In the genomic region with DNA sequence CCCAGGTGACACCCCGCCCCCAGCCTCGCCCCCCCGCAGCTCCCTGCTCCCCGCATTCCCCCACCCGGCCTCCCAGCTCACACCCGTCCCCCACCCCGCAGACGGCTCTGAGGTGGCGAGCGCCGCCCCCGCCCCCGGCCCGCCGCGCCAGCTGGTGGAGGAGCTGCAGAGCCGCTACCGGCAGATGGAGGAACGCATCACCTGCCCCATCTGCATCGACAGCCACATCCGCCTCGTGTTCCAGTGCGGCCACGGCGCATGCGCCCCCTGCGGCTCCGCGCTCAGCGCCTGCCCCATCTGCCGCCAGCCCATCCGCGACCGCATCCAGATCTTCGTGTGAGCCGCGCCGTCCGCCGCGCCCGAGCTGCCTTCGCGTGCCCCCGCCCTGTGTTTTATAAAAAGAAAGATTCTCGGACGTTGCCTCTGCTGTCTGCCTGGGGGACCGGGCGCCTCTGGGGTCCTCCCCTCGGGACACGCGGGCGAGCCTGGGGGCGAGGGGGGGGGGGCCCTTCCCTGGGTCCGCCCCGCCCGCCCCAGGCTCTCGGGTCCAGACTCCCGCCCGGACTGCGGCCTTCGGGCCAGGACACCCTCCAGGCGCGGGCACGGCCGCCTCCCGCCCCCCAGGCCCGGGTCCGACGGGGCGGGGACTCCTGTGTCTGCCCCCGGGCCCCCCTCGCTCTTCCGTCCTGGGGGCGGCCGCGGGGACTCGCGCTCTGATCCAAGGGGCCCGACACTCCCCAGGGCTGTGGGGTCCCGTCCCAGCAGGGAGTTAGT, we compare ENCODE assay signal across 8 cellular contexts. TPM values are rescaled to one million over a fixed set of nuclear protein-coding genes. Genes with fewer than 3 reads are reported as not detected.
DNase-seq lines count a peak whose midpoint lies in the region; ATAC-seq, FAIRE-seq and TF ChIP-seq lines count a peak whose summit lies in the region.

No MANE protein-coding gene starts in this region.

- peaks cover 12% of the 10 kb centered on the region for H3K27me3 Mint-ChIP-seq in endodermal cell (ENCODE audit: insufficient read depth)
- peaks cover 6% of the 10 kb centered on the region for H3K27me3 Mint-ChIP-seq in neural progenitor cell (ENCODE audit: insufficient read depth, low read depth)

- H3K9ac ChIP-seq in endodermal cell (ENCODE audit: extremely low read depth, low read length, poor library complexity, severe bottlenecking): no peak overlapping the region
- no peak overlapping the region for H3K9ac ChIP-seq in neural progenitor cell

- peak; percentile 62 for ATAC-seq in GM21447 (IDR thresholded peaks at IDR 0.05; ENCODE audit: unreplicated experiment)

- H3K4me1 ChIP-seq in endodermal cell (ENCODE audit: control insufficient read depth, insufficient read depth, low read length) (no peaks in the 10 kb centered on the region), neural progenitor cell (peaks cover 4% of the 10 kb centered on the region)

- H3K4me3 Mint-ChIP-seq in endodermal cell (no peak overlapping the region), neural progenitor cell (no peak overlapping the region)

- no peak overlapping the region for H3K27ac ChIP-seq in endodermal cell (ENCODE audit: low read depth, low read length)
- no peak overlapping the region for H3K27ac ChIP-seq in neural progenitor cell

- H3K4me1 Mint-ChIP-seq in endodermal cell (no peaks in the 10 kb centered on the region), neural progenitor cell (peaks cover 2% of the 10 kb centered on the region)

- peaks cover 14% of the 10 kb centered on the region for H3K27me3 ChIP-seq in endodermal cell (ENCODE audit: control insufficient read depth, insufficient read depth, low read length, poor library complexity, severe bottlenecking)
- H3K27me3 ChIP-seq in neural progenitor cell: peaks cover 38% of the 10 kb centered on the region

- H3K9me3 ChIP-seq in endodermal cell (ENCODE audit: control insufficient read depth, low read length) (no peaks in the 10 kb centered on the region), neural progenitor cell (ENCODE audit: low read depth) (no peaks in the 10 kb centered on the region)

- H3K79me2 ChIP-seq in neural progenitor cell (ENCODE audit: low read depth): no peaks in the 10 kb centered on the region

- H3K4me2 ChIP-seq in neural progenitor cell: peak overlapping the region; percentile 31

- FAIRE-seq in urothelium cell line (lab: Jason Lieb, UNC): no peak

- H3K9me3 Mint-ChIP-seq in endodermal cell (peaks cover 2% of the 10 kb centered on the region), neural progenitor cell (no peaks in the 10 kb centered on the region)

- H3K36me3 ChIP-seq in endodermal cell (ENCODE audit: control insufficient read depth, insufficient read depth, low read length): no peaks in the 10 kb centered on the region
- no peaks in the 10 kb centered on the region for H3K36me3 ChIP-seq in neural progenitor cell

- H4K20me1 ChIP-seq in neural progenitor cell (ENCODE audit: low read depth): peaks cover 14% of the 10 kb centered on the region

- TF ChIP-seq CTCF in endodermal cell (conservative IDR thresholded peaks at IDR 0.05): no peak
- TF ChIP-seq CTCF in neural progenitor cell (IDR thresholded peaks at IDR 0.05): no peak

- H3K4me3 ChIP-seq in endodermal cell (ENCODE audit: low read length) (no peak overlapping the region), neural progenitor cell (no peak overlapping the region)

- 33 to 51% methylated on average over 24 to 77 of the region's 81 CpGs for WGBS in endodermal cell (ENCODE audit: insufficient coverage in 1 of 2, insufficient read length in 1 of 2), 2 experiments

- no peak overlapping the region for H2AFZ ChIP-seq in neural progenitor cell (replicated peaks)

- DNase-seq in AG20443 (ENCODE audit: low spot score): peak; percentile 55
- peak; percentile 56 for DNase-seq in NCI-H146 (lab: John Stamatoyannopoulos, UW)
- peak; percentile 84 to 87 for DNase-seq in activated CD8-positive, alpha-beta memory T cell treated with anti-CD3 and anti-CD28 coated beads for 1 hour (ENCODE audit: extremely low read depth in 1 of 2, low read depth in 1 of 2)
- DNase-seq in endodermal cell: peak; percentile 96
- DNase-seq in neural progenitor cell (ENCODE audit: low spot score): peak; percentile 78
- DNase-seq in superior temporal gyrus (ENCODE audit: extremely low spot score): peak; percentile 25
- no peak for DNase-seq in urothelium cell line (ENCODE audit: low spot score)

- H3K36me3 Mint-ChIP-seq in endodermal cell (ENCODE audit: low read depth): peaks cover 2% of the 10 kb centered on the region
- H3K36me3 Mint-ChIP-seq in neural progenitor cell: no peaks in the 10 kb centered on the region

- H3K27ac Mint-ChIP-seq in endodermal cell: no peak overlapping the region
- no peak overlapping the region for H3K27ac Mint-ChIP-seq in neural progenitor cell

- H3F3A ChIP-seq in neural progenitor cell (ENCODE audit: low read depth): peaks cover 4% of the 10 kb centered on the region

RNA-seq across cellular contexts. Expression of gene MMP23B, which starts 1.6 kb away (rescaled TPM):
- total RNA-seq in endodermal cell: 10 to 100 TPM; 14.7 to 19.9 TPM
- polyA plus RNA-seq in endodermal cell (2013, experiment 1 of 2): 10.1 TPM
- polyA plus RNA-seq in endodermal cell (2013, experiment 2 of 2): 10.4 TPM
- total RNA-seq in neural progenitor cell (ENCODE audit: low replicate concordance): 4.2 and 4.7 TPM in 2 replicates

RNA-seq across cellular contexts. Expression of gene MIB2, which starts 15.1 kb away (rescaled TPM):
- 10 to 100 TPM; 77.4 to 97.9 TPM for total RNA-seq in endodermal cell
- 46.2 TPM for polyA plus RNA-seq in endodermal cell (2013, experiment 1 of 2)
- polyA plus RNA-seq in endodermal cell (2013, experiment 2 of 2): 42.1 TPM
- 7.5 and 71.6 TPM in 2 replicates for total RNA-seq in neural progenitor cell (ENCODE audit: low replicate concordance)

RNA-seq across cellular contexts. Expression of gene CDK11B, which starts 28.4 kb away (rescaled TPM):
- total RNA-seq in endodermal cell: 10 to 100 TPM; 31.8 to 33.6 TPM
- 42.7 TPM for polyA plus RNA-seq in endodermal cell (2013, experiment 1 of 2)
- polyA plus RNA-seq in endodermal cell (2013, experiment 2 of 2): 37.7 TPM
- 12.6 and 16.9 TPM in 2 replicates for total RNA-seq in neural progenitor cell (ENCODE audit: low replicate concordance)

RNA-seq across cellular contexts. Expression of gene FNDC10, which starts 30.4 kb away (rescaled TPM):
- 10 to 100 TPM; 10.4 to 10.8 TPM for total RNA-seq in endodermal cell
- 6.0 TPM for polyA plus RNA-seq in endodermal cell (2013, experiment 1 of 2)
- 5.7 TPM for polyA plus RNA-seq in endodermal cell (2013, experiment 2 of 2)
- 2.5 and 7.8 TPM in 2 replicates for total RNA-seq in neural progenitor cell (ENCODE audit: low replicate concordance)

RNA-seq across cellular contexts. Expression of gene SSU72, which starts 55.7 kb away (rescaled TPM):
- total RNA-seq in endodermal cell (100 to 1,000 TPM; 133 to 138 TPM), neural progenitor cell (ENCODE audit: low replicate concordance) (82.5 and 94.1 TPM in 2 replicates)
- polyA plus RNA-seq in endodermal cell (2013, experiment 1 of 2): 130 TPM
- 116 TPM for polyA plus RNA-seq in endodermal cell (2013, experiment 2 of 2)
